ENCODE assay signal across 15 cellular contexts in genomic region chr15:90681480-90681879, GRCh38. TPM values are rescaled to one million over a fixed set of nuclear protein-coding genes. Genes with fewer than 3 reads are reported as not detected.
DNase-seq lines count a peak whose midpoint lies in the region; ATAC-seq, FAIRE-seq and TF ChIP-seq lines count a peak whose summit lies in the region.
"Had no signal": no experiment of that assay in that cellular context is flagged by ENCODE, and none has a peak within 500 bp of the region (broad histone marks: within the 10 kb centered on the region; RNA-seq: fewer than 3 reads in every experiment).

No MANE protein-coding gene starts in this region.

- peaks cover 6% of the 10 kb centered on the region for H3K4me1 Mint-ChIP-seq in astrocyte (ENCODE audit: low read depth, unreplicated experiment)
- H3K4me1 Mint-ChIP-seq in activated T-cell treated with anti-CD3 and anti-CD28 coated beads, Interleukin-2, amount 50 U/mL, for 72 hours (ENCODE audit: low read depth), result peaks cover 69% of the 10 kb centered on the region

- H2AFZ ChIP-seq in astrocyte (ENCODE audit: low read depth, low read length), result no peak overlapping the region

- no peak for TF ChIP-seq CTCF in astrocyte (IDR thresholded peaks at IDR 0.05; ENCODE audit: insufficient read depth, low read depth, low read length)
- no peak for TF ChIP-seq CTCF in thoracic aorta (IDR thresholded peaks at IDR 0.05)

- H3K27me3 ChIP-seq in astrocyte (ENCODE audit: insufficient read depth, low read length), result no peaks in the 10 kb centered on the region
- no peaks in the 10 kb centered on the region for H3K27me3 ChIP-seq in thoracic aorta (replicated peaks; ENCODE audit: insufficient read depth)

- DNase-seq in HCEC 1CT (peak; percentile 93), astrocyte (ENCODE audit: low read depth) (peak; percentile 96), glomerular endothelial cell (ENCODE audit: extremely low read depth, low read depth, low spot score) (peak; percentile 20), thoracic aorta (ENCODE audit: low spot score) (peak; percentile 32), GM19240 (ENCODE audit: insufficient read length, low spot score) (no peak)
- DNase-seq in activated effector memory CD4-positive, alpha-beta T cell treated with anti-CD3 and anti-CD28 coated beads, Interleukin-2, amount 50 U/mL, for 16 hours, result no peak
- DNase-seq in activated T-cell treated with anti-CD3 and anti-CD28 coated beads, Interleukin-2, amount 50 U/mL, for 72 hours, result no peak
- DNase-seq: activated CD4-positive, alpha-beta T cell treated with anti-CD3 and anti-CD28 coated beads, Interleukin-2, amount 10 ng/mL, durations not matched to agents 7 days and 5 days; Karpas-422; NCI-H446 treated with DMSO at 0.1 percent for 48 hours; right cardiac atrium had no signal

- no peak overlapping the region for H3K9ac ChIP-seq in astrocyte (ENCODE audit: low read length)

- no peaks in the 10 kb centered on the region for H3K9me3 Mint-ChIP-seq in astrocyte (ENCODE audit: unreplicated experiment)
- H3K9me3 Mint-ChIP-seq in activated T-cell treated with anti-CD3 and anti-CD28 coated beads, Interleukin-2, amount 50 U/mL, for 72 hours, result no peaks in the 10 kb centered on the region

- H3K36me3 ChIP-seq in astrocyte (ENCODE audit: insufficient read depth, low read length) (no peaks in the 10 kb centered on the region), thoracic aorta (no peaks in the 10 kb centered on the region)

- peaks cover 8% of the 10 kb centered on the region for H3K27me3 Mint-ChIP-seq in astrocyte (ENCODE audit: low read depth, unreplicated experiment)
- peaks cover 7% of the 10 kb centered on the region for H3K27me3 Mint-ChIP-seq in activated T-cell treated with anti-CD3 and anti-CD28 coated beads, Interleukin-2, amount 50 U/mL, for 72 hours (ENCODE audit: low read depth)
- H3K27me3 Mint-ChIP-seq: activated CD4-positive, alpha-beta T cell treated with anti-CD3 and anti-CD28 coated beads, Interleukin-2, amount 10 ng/mL, durations not matched to agents 7 days and 5 days had no signal

- H3K36me3 Mint-ChIP-seq in astrocyte (ENCODE audit: low read depth, unreplicated experiment), result no peaks in the 10 kb centered on the region
- peaks cover 0 to 4% of the 10 kb centered on the region in 2 donors for H3K36me3 Mint-ChIP-seq in activated T-cell treated with anti-CD3 and anti-CD28 coated beads, Interleukin-2, amount 50 U/mL, for 72 hours (ENCODE audit: insufficient read depth in 2 of 2)
- H3K36me3 Mint-ChIP-seq: memory B cell had no signal

- FAIRE-seq in astrocyte (lab: Jason Lieb, UNC), result peak; percentile 32
- FAIRE-seq: D721Med, frontal cortex had no signal

- H3K4me3 Mint-ChIP-seq in astrocyte (ENCODE audit: unreplicated experiment), result no peak overlapping the region
- no peak overlapping the region for H3K4me3 Mint-ChIP-seq in activated T-cell treated with anti-CD3 and anti-CD28 coated beads, Interleukin-2, amount 50 U/mL, for 72 hours
- H3K4me3 Mint-ChIP-seq: activated CD4-positive, alpha-beta T cell treated with anti-CD3 and anti-CD28 coated beads, Interleukin-2, amount 10 ng/mL, durations not matched to agents 7 days and 5 days; memory B cell had no signal

- H3K4me2 ChIP-seq in astrocyte (ENCODE audit: low read length), result no peak overlapping the region

- H3K9me3 ChIP-seq in astrocyte (ENCODE audit: insufficient read depth, low read depth, low read length) (no peaks in the 10 kb centered on the region), thoracic aorta (no peaks in the 10 kb centered on the region)

- peaks cover 19% of the 10 kb centered on the region for H3K4me1 ChIP-seq in astrocyte (ENCODE audit: insufficient read depth, low read length)
- peaks cover 5 to 25% of the 10 kb centered on the region in 2 donors for H3K4me1 ChIP-seq in thoracic aorta (ENCODE audit: control insufficient read depth in 1 of 2, low read depth in 2 of 2)

- ATAC-seq in thoracic aorta (ENCODE audit: insufficient number of reproducible peaks, low FRiP score, low read depth), result no peak
- ATAC-seq in HG03439 (IDR thresholded peaks at IDR 0.05; ENCODE audit: unreplicated experiment), result no peak
- no peak for ATAC-seq in activated T-cell treated with anti-CD3 and anti-CD28 coated beads, Interleukin-2, amount 50 U/mL, for 72 hours (replicated peaks in 1 of 2)

- no peaks in the 10 kb centered on the region for H3K79me2 ChIP-seq in astrocyte (ENCODE audit: insufficient read depth, low read length)

- H4K20me1 ChIP-seq in astrocyte (ENCODE audit: insufficient read depth, low read length), result no peaks in the 10 kb centered on the region

- H3K4me3 ChIP-seq in astrocyte (ENCODE audit: insufficient read depth, low read depth, low read length) (no peak overlapping the region), thoracic aorta (no peak overlapping the region)

- H3K27ac Mint-ChIP-seq in astrocyte (ENCODE audit: unreplicated experiment), result peak overlapping the region; percentile 18
- no peak overlapping the region for H3K27ac Mint-ChIP-seq in activated T-cell treated with anti-CD3 and anti-CD28 coated beads, Interleukin-2, amount 50 U/mL, for 72 hours
- H3K27ac Mint-ChIP-seq: memory B cell had no signal

- H3K27ac ChIP-seq in astrocyte (ENCODE audit: low read depth, low read length) (peak overlapping the region; percentile 74), thoracic aorta (peak overlapping the region; percentile 77 to 85)

RNA-seq across cellular contexts. Expression of gene BLM, which starts 35.7 kb away (rescaled TPM):
- total RNA-seq in astrocyte, result 2.8 and 3.7 TPM in 2 replicates
- total RNA-seq in glomerular endothelial cell, result 3.2 and 4.1 TPM in 2 replicates
- total RNA-seq in thoracic aorta, result under 1 TPM; 0.49 to 0.81 TPM
- total RNA-seq in activated T-cell treated with anti-CD3 and anti-CD28 coated beads, Interleukin-2, amount 50 U/mL, for 72 hours, result 100 to 1,000 TPM in 1 of 2 donors, 10 to 100 TPM in 1; 90.9 to 101 TPM

Comparison
In these comparisons a context has a peak if more than half of its experiments do, and no peak if none do; other contexts are left out.
1. DNase-seq: peak in HCEC 1CT (single experiment), astrocyte (single experiment), glomerular endothelial cell (single experiment) and thoracic aorta (single experiment); none in activated effector memory CD4-positive, alpha-beta T cell treated with anti-CD3 and anti-CD28 coated beads, Interleukin-2, amount 50 U/mL, for 16 hours (single experiment), activated T-cell treated with anti-CD3 and anti-CD28 coated beads, Interleukin-2, amount 50 U/mL, for 72 hours (0 of 2) and GM19240 (single experiment).
2. RNA of gene BLM, which starts 35.7 kb away (total RNA-seq): 90.9 to 101 TPM in activated T-cell treated with anti-CD3 and anti-CD28 coated beads, Interleukin-2, amount 50 U/mL, for 72 hours; 3.2 to 4.1 TPM in glomerular endothelial cell, 2.8 to 3.7 TPM in astrocyte and 0.49 to 0.81 TPM in thoracic aorta; every median in the first group is over 10 times any median in the second.